Comparison of ENCODE assay signal across 19 cellular contexts in the genomic region with DNA sequence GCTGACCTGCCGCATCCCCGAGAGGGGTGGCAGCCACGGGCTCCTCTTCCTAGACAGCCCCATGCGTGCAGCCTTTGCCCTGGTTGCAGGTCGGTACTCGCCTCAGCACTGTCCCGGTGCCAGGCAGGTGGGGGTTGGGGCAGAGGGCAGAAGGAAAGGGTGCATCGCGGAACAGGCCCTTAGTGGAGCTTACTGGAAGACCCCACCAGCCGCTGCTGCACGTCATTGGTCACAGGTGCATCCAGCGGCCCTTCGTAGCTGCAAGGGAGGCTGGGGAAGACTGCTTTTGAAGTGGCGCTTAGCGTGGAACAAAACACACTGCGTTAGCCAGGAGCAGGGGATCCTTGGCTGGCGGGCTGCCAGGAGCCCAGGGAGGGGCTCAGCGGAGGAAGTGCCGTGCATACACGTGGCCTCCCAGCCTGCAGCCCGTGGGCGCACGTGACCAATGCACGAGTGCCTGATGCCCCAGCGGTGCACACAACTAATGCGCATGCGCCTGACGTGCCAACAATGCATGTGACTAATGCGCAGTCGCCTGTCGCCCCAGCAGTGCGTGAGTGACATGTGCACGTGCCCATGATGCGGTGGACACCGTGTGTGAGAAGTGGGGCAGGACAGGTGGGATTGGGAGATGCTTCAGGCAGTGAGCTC. TPM values are rescaled to one million over a fixed set of nuclear protein-coding genes. Genes with fewer than 3 reads are reported as not detected.
DNase-seq lines count a peak whose midpoint lies in the region; ATAC-seq and TF ChIP-seq lines count a peak whose summit lies in the region.
"Had no signal": no experiment of that assay in that cellular context is flagged by ENCODE, and none has a peak within 500 bp of the region (broad histone marks: within the 10 kb centered on the region; RNA-seq: fewer than 3 reads in every experiment).

No MANE protein-coding gene starts in this region.

- no peak for TF ChIP-seq CTCF in SK-N-SH (IDR thresholded peaks at IDR 0.05)

- H3K79me2 ChIP-seq in SK-N-SH (ENCODE audit: insufficient read depth): no peaks in the 10 kb centered on the region

- H3K36me3 ChIP-seq in SK-N-SH (replicated peaks in 1 of 2; ENCODE audit: control insufficient read depth in 1 of 2, insufficient read depth in 2 of 2, low read length in 1 of 2): peaks cover 0 to 24% of the 10 kb centered on the region in 2 experiments
- peaks cover 45 to 46% of the 10 kb centered on the region in 2 experiments for H3K36me3 ChIP-seq in mesenchymal stem cell (ENCODE audit: control insufficient read depth in 1 of 2, insufficient read depth in 2 of 2, low read depth in 1 of 2, low read length in 2 of 2)

- no peak for TF ChIP-seq EP300 in SK-N-SH (IDR thresholded peaks at IDR 0.05; ENCODE audit: borderline replicate concordance in 1 of 2, low read depth in 1 of 2, low read length in 1 of 2)

- H3K79me1 ChIP-seq in mesenchymal stem cell (replicated peaks; ENCODE audit: low read length, poor library complexity, severe bottlenecking): peaks cover 26% of the 10 kb centered on the region

- no peak overlapping the region for H3K4me3 Mint-ChIP-seq in stimulated activated naive CD8-positive, alpha-beta T cell treated with anti-CD3 and anti-CD28 coated beads, Interleukin-15, Interleukin-2, amounts not matched to agents 100 ng/mL and 50 ng/mL, for 24 hours
- H3K4me3 Mint-ChIP-seq: activated B cell treated with CpG ODN at 0.5 μM for 24 hours; activated naive CD4-positive, alpha-beta T cell treated with anti-CD3 and anti-CD28 coated beads for 36 hours; stimulated activated memory B cell treated with anti-CD40 and anti-IgM and Interleukin-4, amounts not matched to agents 10 μg/mL and 1 μg/mL and 100 μg/mL, for 72 hours had no signal

- H3K14ac ChIP-seq in mesenchymal stem cell (ENCODE audit: low read length in 2 of 2): no peak overlapping the region

- H4K20me1 ChIP-seq in SK-N-SH (ENCODE audit: insufficient read depth): no peaks in the 10 kb centered on the region

- no peaks in the 10 kb centered on the region for H3K9me3 ChIP-seq in SK-N-SH
- no peaks in the 10 kb centered on the region for H3K9me3 ChIP-seq in mesenchymal stem cell (ENCODE audit: control insufficient read depth, low read length)
- H3K9me3 ChIP-seq: left lung, prostate gland had no signal

- no peaks in the 10 kb centered on the region for H3K4me1 ChIP-seq in SK-N-SH (ENCODE audit: control insufficient read depth in 1 of 2, insufficient read depth in 2 of 2, low read depth in 1 of 2, low read length in 1 of 2)
- peaks cover 9% of the 10 kb centered on the region for H3K4me1 ChIP-seq in mesenchymal stem cell (ENCODE audit: control insufficient read depth, insufficient read depth, low read depth, low read length)
- H3K4me1 ChIP-seq: prostate gland had no signal

- H3K27me3 ChIP-seq in SK-N-SH (ENCODE audit: insufficient read depth) (no peaks in the 10 kb centered on the region), mesenchymal stem cell (ENCODE audit: control insufficient read depth in 1 of 2, insufficient read depth in 1 of 2, low read length in 2 of 2) (no peaks in the 10 kb centered on the region)
- H3K27me3 ChIP-seq: left lung had no signal

- no peak overlapping the region for H3K27ac ChIP-seq in SK-N-SH (ENCODE audit: low read depth in 2 of 2, low read length in 1 of 2)
- H3K27ac ChIP-seq in mesenchymal stem cell (ENCODE audit: low read length, poor library complexity, severe bottlenecking): no peak overlapping the region
- H3K27ac ChIP-seq: C4-2B, coronary artery, epithelial cell of prostate, left lung, prostate gland had no signal

- no peak overlapping the region for H3K23ac ChIP-seq in mesenchymal stem cell (ENCODE audit: low read length in 2 of 2)

- H2BK120ac ChIP-seq in mesenchymal stem cell (ENCODE audit: low read depth, low read length): no peak overlapping the region

- no peak overlapping the region for H4K8ac ChIP-seq in mesenchymal stem cell (ENCODE audit: low read length)

- ATAC-seq in SK-N-SH treated with all-trans-retinoic acid at 6 μM for 48 hours: no peak; the same call in 2 of the 3 replicates
- no peak for ATAC-seq in stimulated activated naive CD8-positive, alpha-beta T cell treated with anti-CD3 and anti-CD28 coated beads, Interleukin-15, Interleukin-2, amounts not matched to agents 100 U/mL and 50 U/mL, for 24 hours
- no peak for ATAC-seq in GM21423 (IDR thresholded peaks at IDR 0.05; ENCODE audit: unreplicated experiment)
- ATAC-seq in HG03135 (IDR thresholded peaks at IDR 0.05; ENCODE audit: unreplicated experiment): no peak
- ATAC-seq: left lung; stimulated activated memory B cell treated with anti-CD40 and anti-IgM and Interleukin-4, amounts not matched to agents 10 μg/mL and 1 μg/mL and 100 μg/mL, for 72 hours had no signal

- peak overlapping the region; percentile 6 for H3K27ac Mint-ChIP-seq in stimulated activated naive CD8-positive, alpha-beta T cell treated with anti-CD3 and anti-CD28 coated beads, Interleukin-15, Interleukin-2, amounts not matched to agents 100 ng/mL and 50 ng/mL, for 24 hours
- H3K27ac Mint-ChIP-seq: activated B cell treated with CpG ODN at 0.5 μM for 24 hours; activated naive CD4-positive, alpha-beta T cell treated with anti-CD3 and anti-CD28 coated beads for 36 hours; stimulated activated memory B cell treated with anti-CD40 and anti-IgM and Interleukin-4, amounts not matched to agents 10 μg/mL and 1 μg/mL and 100 μg/mL, for 72 hours had no signal

- TF ChIP-seq RAD21 in SK-N-SH (IDR thresholded peaks at IDR 0.05; ENCODE audit: low read length): no peak

- peak overlapping the region; percentile 70 for H4K91ac ChIP-seq in mesenchymal stem cell (ENCODE audit: low read length)

- H3K4me2 ChIP-seq in SK-N-SH (no peak overlapping the region), mesenchymal stem cell (ENCODE audit: low read length, poor library complexity, severe bottlenecking) (no peak overlapping the region)

- no peak overlapping the region for H3K4ac ChIP-seq in mesenchymal stem cell (ENCODE audit: low read depth in 1 of 2, low read length in 2 of 2)

- H2BK12ac ChIP-seq in mesenchymal stem cell (ENCODE audit: low read length in 2 of 2): no peak overlapping the region

- H3K4me1 Mint-ChIP-seq in stimulated activated naive CD8-positive, alpha-beta T cell treated with anti-CD3 and anti-CD28 coated beads, Interleukin-15, Interleukin-2, amounts not matched to agents 100 ng/mL and 50 ng/mL, for 24 hours (ENCODE audit: low read depth): peaks cover 24% of the 10 kb centered on the region

- POLR2A ChIA-PET in SK-N-SH (lab: Yijun Ruan, JAX): no interaction called here

- CTCF ChIA-PET in SK-N-SH (lab: Yijun Ruan, JAX): no interaction called here

- no peak overlapping the region for H3K9ac ChIP-seq in SK-N-SH
- H3K9ac ChIP-seq in mesenchymal stem cell (ENCODE audit: low read length): no peak overlapping the region

- H2BK5ac ChIP-seq in mesenchymal stem cell (ENCODE audit: low read depth, low read length, poor library complexity, severe bottlenecking): no peak overlapping the region

- no peak overlapping the region for H3K18ac ChIP-seq in mesenchymal stem cell (ENCODE audit: low read depth in 1 of 2, low read length in 2 of 2)

- H2AFZ ChIP-seq in SK-N-SH (ENCODE audit: low read depth) (no peak overlapping the region), mesenchymal stem cell (ENCODE audit: low read depth, low read length) (no peak overlapping the region)

- DNase-seq in SK-N-SH (peak; percentile 40), mesenchymal stem cell (no peak), pons (ENCODE audit: low spot score) (no peak)
- DNase-seq in stimulated activated naive CD8-positive, alpha-beta T cell treated with anti-CD3 and anti-CD28 coated beads, Interleukin-15, Interleukin-2, amounts not matched to agents 100 U/mL and 50 U/mL, for 24 hours: no peak
- DNase-seq: activated B cell treated with CpG ODN at 0.5 μM for 24 hours; activated naive CD4-positive, alpha-beta T cell treated with anti-CD3 and anti-CD28 coated beads for 36 hours; foreskin melanocyte; Kasumi-1; T-helper 2 cell had no signal

- H2AK5ac ChIP-seq in mesenchymal stem cell (ENCODE audit: low read length, severe bottlenecking): no peak overlapping the region

- 95% methylated on average over 25 of the region's 35 CpGs for WGBS in SK-N-SH (ENCODE audit: low lambda C conversion rate)
- WGBS in mesenchymal stem cell: 95% methylated on average over 35 of the region's 35 CpGs

- peaks cover 45% of the 10 kb centered on the region for H3K36me3 Mint-ChIP-seq in stimulated activated naive CD8-positive, alpha-beta T cell treated with anti-CD3 and anti-CD28 coated beads, Interleukin-15, Interleukin-2, amounts not matched to agents 100 ng/mL and 50 ng/mL, for 24 hours (ENCODE audit: low read depth)

- H3K9me3 Mint-ChIP-seq in stimulated activated naive CD8-positive, alpha-beta T cell treated with anti-CD3 and anti-CD28 coated beads, Interleukin-15, Interleukin-2, amounts not matched to agents 100 ng/mL and 50 ng/mL, for 24 hours: no peaks in the 10 kb centered on the region
- H3K9me3 Mint-ChIP-seq: activated B cell treated with CpG ODN at 0.5 μM for 24 hours; activated naive CD4-positive, alpha-beta T cell treated with anti-CD3 and anti-CD28 coated beads for 36 hours; stimulated activated memory B cell treated with anti-CD40 and anti-IgM and Interleukin-4, amounts not matched to agents 10 μg/mL and 1 μg/mL and 100 μg/mL, for 72 hours had no signal

- H3F3A ChIP-seq in SK-N-SH (replicated peaks; ENCODE audit: insufficient read depth): peaks cover 15% of the 10 kb centered on the region

- no peaks in the 10 kb centered on the region for H3K9me2 ChIP-seq in SK-N-SH

- H2BK15ac ChIP-seq in mesenchymal stem cell (ENCODE audit: low read depth, poor library complexity, severe bottlenecking): no peak overlapping the region

- H3K4me3 ChIP-seq in SK-N-SH (ENCODE audit: low read depth in 2 of 2, low read length in 1 of 2) (no peak overlapping the region), mesenchymal stem cell (ENCODE audit: insufficient read depth in 1 of 2, low read depth in 1 of 2, low read length in 2 of 2) (no peak overlapping the region)
- H3K4me3 ChIP-seq: coronary artery, left lung, prostate gland had no signal

- no peaks in the 10 kb centered on the region for H3K27me3 Mint-ChIP-seq in stimulated activated naive CD8-positive, alpha-beta T cell treated with anti-CD3 and anti-CD28 coated beads, Interleukin-15, Interleukin-2, amounts not matched to agents 100 ng/mL and 50 ng/mL, for 24 hours
- H3K27me3 Mint-ChIP-seq: activated B cell treated with CpG ODN at 0.5 μM for 24 hours; stimulated activated memory B cell treated with anti-CD40 and anti-IgM and Interleukin-4, amounts not matched to agents 10 μg/mL and 1 μg/mL and 100 μg/mL, for 72 hours had no signal

RNA-seq across cellular contexts. Expression of gene EP400, which starts 5.0 kb away (rescaled TPM):
- 5.4 and 7.0 TPM in 2 replicates for polyA plus RNA-seq in SK-N-SH (2012; rRNA removed)
- 8.4 and 9.4 TPM in 2 replicates for polyA plus RNA-seq in SK-N-SH (2012; cell fraction: cytosol; rRNA removed)
- 33.1 and 41.9 TPM in 2 replicates for polyA plus RNA-seq in SK-N-SH (2012; cell fraction: nucleus; rRNA removed)
- polyA plus RNA-seq in mesenchymal stem cell (2013, experiment 1 of 2): 12.8 TPM
- 11.6 TPM for polyA plus RNA-seq in mesenchymal stem cell (2013, experiment 2 of 2)

RNA-seq across cellular contexts. Expression of gene PUS1, which starts 15.7 kb away (rescaled TPM):
- polyA plus RNA-seq in SK-N-SH (2012; rRNA removed): 52.1 and 53.1 TPM in 2 replicates
- 25.7 and 36.2 TPM in 2 replicates for polyA plus RNA-seq in SK-N-SH (2012; cell fraction: cytosol; rRNA removed)
- polyA plus RNA-seq in SK-N-SH (2012; cell fraction: nucleus; rRNA removed): 101 and 115 TPM in 2 replicates
- polyA plus RNA-seq in mesenchymal stem cell (2013, experiment 1 of 2): 10.5 TPM
- 10.3 TPM for polyA plus RNA-seq in mesenchymal stem cell (2013, experiment 2 of 2)

RNA-seq across cellular contexts. Expression of gene ULK1, which starts 50.3 kb away (rescaled TPM):
- polyA plus RNA-seq in SK-N-SH (2012; rRNA removed): 6.0 and 10.7 TPM in 2 replicates
- polyA plus RNA-seq in SK-N-SH (2012; cell fraction: cytosol; rRNA removed): 4.0 and 5.9 TPM in 2 replicates
- polyA plus RNA-seq in SK-N-SH (2012; cell fraction: nucleus; rRNA removed): 56.6 and 64.4 TPM in 2 replicates
- 18.5 TPM for polyA plus RNA-seq in mesenchymal stem cell (2013, experiment 1 of 2)
- polyA plus RNA-seq in mesenchymal stem cell (2013, experiment 2 of 2): 17.7 TPM
